13 cellular contexts compared by ENCODE assay signal in genomic region chr6:87670707-87671106, GRCh38. TPM values are rescaled to one million over a fixed set of nuclear protein-coding genes. Genes with fewer than 3 reads are reported as not detected.
DNase-seq lines count a peak whose midpoint lies in the region; ATAC-seq and TF ChIP-seq lines count a peak whose summit lies in the region.
"Had no signal": no experiment of that assay in that cellular context is flagged by ENCODE, and none has a peak within 500 bp of the region (broad histone marks: within the 10 kb centered on the region; RNA-seq: fewer than 3 reads in every experiment).

No MANE protein-coding gene starts in this region.

- H3K27me3 ChIP-seq in RWPE2 (ENCODE audit: insufficient read depth, poor library complexity, severe bottlenecking) (no peaks in the 10 kb centered on the region), hepatocyte (no peaks in the 10 kb centered on the region), psoas muscle (ENCODE audit: insufficient read depth in 3 of 3, low read length in 2 of 3) (no peaks in the 10 kb centered on the region)
- H3K27me3 ChIP-seq: heart right ventricle, tibial nerve had no signal

- no peaks in the 10 kb centered on the region for H3K4me1 ChIP-seq in RWPE2 (ENCODE audit: insufficient read depth, poor library complexity, severe bottlenecking)
- peaks cover 12% of the 10 kb centered on the region for H3K4me1 ChIP-seq in hepatocyte (ENCODE audit: insufficient read depth)
- peaks cover 44% of the 10 kb centered on the region for H3K4me1 ChIP-seq in psoas muscle

- H3K27ac ChIP-seq in RWPE2 (ENCODE audit: poor library complexity, severe bottlenecking) (no peak overlapping the region), hepatocyte (peak overlapping the region; percentile 72), psoas muscle (peak overlapping the region; percentile 72)
- H3K27ac ChIP-seq: lower lobe of right lung, tibial nerve had no signal

- H3K4me3 ChIP-seq in RWPE2 (ENCODE audit: severe bottlenecking) (no peak overlapping the region), hepatocyte (no peak overlapping the region), psoas muscle (no peak overlapping the region)
- H3K4me3 ChIP-seq: heart right ventricle, lower lobe of right lung, tibial nerve had no signal

- H3K27ac Mint-ChIP-seq in activated CD4-positive, alpha-beta T cell treated with anti-CD3 and anti-CD28 coated beads, Interleukin-2, amount 10 ng/mL, durations not matched to agents 7 days and 5 days, result peak overlapping the region; percentile 54

- intact Hi-C loops in psoas muscle (cut with DNase I), result no loop called here

- peaks cover 14% of the 10 kb centered on the region for H3K4me1 Mint-ChIP-seq in activated CD4-positive, alpha-beta T cell treated with anti-CD3 and anti-CD28 coated beads, Interleukin-2, amount 10 ng/mL, durations not matched to agents 7 days and 5 days

- WGBS in hepatocyte (ENCODE audit: low lambda C conversion rate, missing lambda C conversion rate), result 88% methylated on average over 2 of the region's 2 CpGs
- 40 to 64% (median 55%) methylated on average over 2 of the region's 2 CpGs for WGBS in psoas muscle, 3 donors

- H3K36me3 ChIP-seq in RWPE2 (ENCODE audit: low read depth), result peaks cover 64% of the 10 kb centered on the region
- H3K36me3 ChIP-seq in hepatocyte (replicated peaks; ENCODE audit: insufficient read depth, low read depth), result no peaks in the 10 kb centered on the region
- H3K36me3 ChIP-seq in psoas muscle (ENCODE audit: insufficient read depth in 1 of 2, low read depth in 1 of 2), result peaks cover 9 to 52% of the 10 kb centered on the region in 2 donors

- TF ChIP-seq CTCF in RWPE2 (IDR thresholded peaks at IDR 0.05; ENCODE audit: poor library complexity, severe bottlenecking) (no peak), hepatocyte (IDR thresholded peaks at IDR 0.05; ENCODE audit: poor library complexity) (no peak), psoas muscle (IDR thresholded peaks at IDR 0.05) (no peak)

- CTCF ChIA-PET in activated CD4-positive, alpha-beta T cell treated with anti-CD3 and anti-CD28 coated beads, Interleukin-2, amount 10 ng/mL, durations not matched to agents 7 days and 5 days (lab: Charles Lee), result no interaction called here

- H3K9me2 ChIP-seq in hepatocyte (replicated peaks; ENCODE audit: insufficient read depth), result no peaks in the 10 kb centered on the region

- no peak for DNase-seq in activated CD4-positive, alpha-beta T cell treated with anti-CD3 and anti-CD28 coated beads, Interleukin-2, amount 10 ng/mL, durations not matched to agents 7 days and 5 days
- DNase-seq in activated CD4-positive, alpha-beta T cell treated with anti-CD3 and anti-CD28 coated beads for 1 hour, result no peak
- DNase-seq in RWPE2 (ENCODE audit: low spot score) (no peak), hepatocyte (ENCODE audit: low spot score) (no peak), psoas muscle (no peak), NCI-H748 (lab: John Stamatoyannopoulos, UW; ENCODE audit: unreplicated experiment) (no peak), NCI-H510A treated with DMSO at 0.1 percent for 48 hours (lab: John Stamatoyannopoulos, UW) (no peak), inferior parietal cortex (ENCODE audit: extremely low spot score) (no peak)
- DNase-seq: erythroblast; heart right ventricle; lower lobe of right lung; NK-92 treated with Interleukin-12 subunit alpha and Interleukin-12 subunit beta, amount 100 ng/mL, for 24 hours had no signal

- peak; percentile 10; the same call in 1 of the 3 replicates for ATAC-seq in RWPE2 (ENCODE audit: low read depth)
- ATAC-seq in psoas muscle, result no peak

- POLR2A ChIA-PET in activated CD4-positive, alpha-beta T cell treated with anti-CD3 and anti-CD28 coated beads, Interleukin-2, amount 10 ng/mL, durations not matched to agents 7 days and 5 days (lab: Charles Lee), result no interaction called here

- no peaks in the 10 kb centered on the region for H3K9me3 Mint-ChIP-seq in activated CD4-positive, alpha-beta T cell treated with anti-CD3 and anti-CD28 coated beads, Interleukin-2, amount 10 ng/mL, durations not matched to agents 7 days and 5 days

- H3K4me2 ChIP-seq in hepatocyte, result no peak overlapping the region

- H3K4me3 Mint-ChIP-seq in activated CD4-positive, alpha-beta T cell treated with anti-CD3 and anti-CD28 coated beads, Interleukin-2, amount 10 ng/mL, durations not matched to agents 7 days and 5 days, result no peak overlapping the region

- H3K9me3 ChIP-seq in RWPE2 (ENCODE audit: severe bottlenecking) (no peaks in the 10 kb centered on the region), hepatocyte (ENCODE audit: low read depth) (no peaks in the 10 kb centered on the region), psoas muscle (no peaks in the 10 kb centered on the region)
- H3K9me3 ChIP-seq: heart right ventricle, lower lobe of right lung, tibial nerve had no signal

- H3K27me3 Mint-ChIP-seq in activated CD4-positive, alpha-beta T cell treated with anti-CD3 and anti-CD28 coated beads, Interleukin-2, amount 10 ng/mL, durations not matched to agents 7 days and 5 days, result no peaks in the 10 kb centered on the region

- peaks cover 59% of the 10 kb centered on the region for H3K36me3 Mint-ChIP-seq in activated CD4-positive, alpha-beta T cell treated with anti-CD3 and anti-CD28 coated beads, Interleukin-2, amount 10 ng/mL, durations not matched to agents 7 days and 5 days (ENCODE audit: low read depth)

- no peaks in the 10 kb centered on the region for H4K20me1 ChIP-seq in hepatocyte (ENCODE audit: insufficient read depth, poor library complexity, severe bottlenecking)

- no peak overlapping the region for H2AFZ ChIP-seq in hepatocyte

- H3K79me2 ChIP-seq in hepatocyte, result peaks cover 10% of the 10 kb centered on the region

RNA-seq across cellular contexts. Expression of gene AKIRIN2, which starts 31.3 kb away (rescaled TPM):
- total RNA-seq in activated CD4-positive, alpha-beta T cell treated with anti-CD3 and anti-CD28 coated beads, Interleukin-2, amount 10 ng/mL, durations not matched to agents 7 days and 5 days, result 10 to 100 TPM; 42.1 to 42.5 TPM
- 12.7 and 24.2 TPM in 2 replicates for total RNA-seq in hepatocyte
- polyA plus RNA-seq in hepatocyte, result 39.9 and 49.6 TPM in 2 replicates
- total RNA-seq in psoas muscle, result 100 to 1,000 TPM in 3 of 4 donors, 10 to 100 TPM in 1; 71.9 to 188 (median 141) TPM
- 100 to 1,000 TPM in 1 of 3 donors, 10 to 100 TPM in 2; 65.0 to 127 (median 87.6) TPM for polyA plus RNA-seq in psoas muscle
